Comparison of ENCODE assay signal across 8 cellular contexts in the genomic region with DNA sequence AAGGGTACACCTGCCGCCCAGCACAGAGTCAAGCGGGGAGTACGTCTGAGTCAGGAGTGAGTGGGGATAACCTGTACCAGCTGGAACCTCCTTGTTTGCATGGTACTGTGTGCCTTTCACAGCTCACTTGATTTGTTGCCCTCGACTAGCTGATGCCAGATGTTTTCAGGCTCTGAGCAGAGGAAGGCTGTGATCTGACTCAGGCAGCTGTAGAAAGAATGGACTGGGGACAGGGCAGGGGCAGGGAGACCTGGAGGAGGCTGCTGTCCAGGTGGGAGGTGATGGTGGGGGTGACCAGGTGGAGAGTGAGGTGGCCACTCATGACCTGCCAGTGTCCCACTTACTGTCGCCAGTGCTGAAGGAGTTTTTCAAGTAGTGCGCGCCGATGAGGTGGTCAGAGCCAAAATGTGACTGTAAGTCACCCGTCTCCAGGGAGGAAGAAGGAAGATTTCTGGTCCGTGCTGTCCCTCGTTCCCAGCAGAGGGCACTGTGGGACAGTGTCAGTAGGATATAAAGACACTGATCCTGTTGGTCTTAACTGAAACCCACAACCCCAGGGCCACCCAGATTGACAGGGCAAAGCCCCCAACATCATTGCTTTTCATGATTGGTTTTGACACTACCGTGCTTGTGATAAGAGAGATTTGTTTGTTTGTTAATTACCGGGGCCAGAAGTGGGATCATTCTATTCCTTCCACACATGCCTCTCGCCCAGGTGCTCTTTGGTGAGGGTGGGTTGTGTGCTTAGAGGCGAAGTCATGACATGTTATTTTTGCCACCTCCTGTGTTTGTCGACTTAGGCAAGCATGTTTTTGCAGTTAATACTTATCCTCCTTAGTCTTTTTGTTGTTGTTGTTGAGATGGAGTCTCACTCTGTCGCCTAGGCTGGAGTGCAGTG.
DNase-seq lines count a peak whose midpoint lies in the region; ATAC-seq, FAIRE-seq and TF ChIP-seq lines count a peak whose summit lies in the region.

No MANE protein-coding gene starts in this region.

- no peaks in the 10 kb centered on the region for H3K9me3 Mint-ChIP-seq in activated CD4-positive, alpha-beta T cell treated with anti-CD3 and anti-CD28 coated beads for 36 hours (ENCODE audit: low read depth)

- no peak overlapping the region for H3K4me3 ChIP-seq in GM23248
- H3K4me3 ChIP-seq in HepG2 (replicated peaks in 1 of 3; ENCODE audit: insufficient read depth in 1 of 3, low read depth in 2 of 3, low read length in 3 of 3), result no peak overlapping the region

- H3K36me3 Mint-ChIP-seq in activated CD4-positive, alpha-beta T cell treated with anti-CD3 and anti-CD28 coated beads for 36 hours (ENCODE audit: low read depth), result peaks cover 20% of the 10 kb centered on the region

- no TSS peak for BruUV-seq in HepG2 (replicated peaks; lab: Mats Ljungman, UMichigan)

- CTCF ChIA-PET in activated CD4-positive, alpha-beta T cell treated with anti-CD3 and anti-CD28 coated beads for 36 hours (lab: Charles Lee), result interaction anchor here (1.2 to 1.8 kb wide), 3 partner anchors 15 to 193 kb away, joined by 3 to 15 read pairs (median 5); no protein-coding TSS in a partner anchor
- CTCF ChIA-PET in HepG2 (lab: Yijun Ruan, JAX; ENCODE audit: low intra/inter-chr PET ratio, low total read pairs), result interaction anchor here (1.6 to 1.7 kb wide), 2 partner anchors 193 to 197 kb away, joined by 9 to 11 read pairs; no protein-coding TSS in a partner anchor

- no peaks in the 10 kb centered on the region for H3K4me1 ChIP-seq in GM23248 (ENCODE audit: insufficient read depth)
- no peaks in the 10 kb centered on the region for H3K4me1 ChIP-seq in HepG2 (ENCODE audit: insufficient read depth, low read length)

- H4K20me1 ChIP-seq in GM23248 (ENCODE audit: insufficient read depth) (no peaks in the 10 kb centered on the region), HepG2 (ENCODE audit: insufficient read depth, low read length) (no peaks in the 10 kb centered on the region)

- DNase-seq in ACHN (peak; percentile 71), GM23248 (peak; percentile 81), NCI-H446 treated with DMSO at 0.1 percent for 48 hours (lab: John Stamatoyannopoulos, UW) (peak; percentile 30), dedifferentiated amniotic fluid mesenchymal stem cell (ENCODE audit: extremely low spot score) (peak; percentile 29), HepG2 (ENCODE audit: low spot score) (peak; percentile 46)
- DNase-seq in activated CD4-positive, alpha-beta T cell treated with anti-CD3 and anti-CD28 coated beads for 36 hours, result peak; percentile 78
- DNase-seq in stimulated activated CD4-positive, alpha-beta T cell treated with anti-CD3 and anti-CD28 coated beads, TNF-alpha, amount 100 ng/mL, for 24 hours (ENCODE audit: low read depth in 3 of 3), result peak; percentile 11 to 53 (median 31)

- no peak overlapping the region for H3K27ac Mint-ChIP-seq in activated CD4-positive, alpha-beta T cell treated with anti-CD3 and anti-CD28 coated beads for 36 hours

- H3K27me3 ChIP-seq in GM23248 (replicated peaks; ENCODE audit: insufficient read depth) (no peaks in the 10 kb centered on the region), HepG2 (ENCODE audit: control insufficient read depth in 1 of 2, insufficient read depth in 2 of 2, low read length in 2 of 2) (no peaks in the 10 kb centered on the region)

- H2AFZ ChIP-seq in GM23248 (no peak overlapping the region), HepG2 (ENCODE audit: low read length) (no peak overlapping the region)

- peak; percentile 59 for FAIRE-seq in HepG2 (lab: Jason Lieb, UNC)

- no peak for TF ChIP-seq RAD21 in HepG2 (CRISPR knock-in tag; IDR thresholded peaks at IDR 0.05)

- TF ChIP-seq EP300 in HepG2 (IDR thresholded peaks at IDR 0.05; ENCODE audit: low read depth in 2 of 2, low read length in 2 of 2), result no peak
- TF ChIP-seq EP300 in HepG2 (CRISPR knock-in tag; IDR thresholded peaks at IDR 0.05; ENCODE audit: borderline replicate concordance), result no peak

- no peaks in the 10 kb centered on the region for H3K27me3 Mint-ChIP-seq in activated CD4-positive, alpha-beta T cell treated with anti-CD3 and anti-CD28 coated beads for 36 hours

- ATAC-seq in activated CD4-positive, alpha-beta T cell treated with anti-CD3 and anti-CD28 coated beads for 36 hours, result peak; percentile 58
- peak; percentile 85 for ATAC-seq in HepG2
- ATAC-seq in GM19455 (IDR thresholded peaks at IDR 0.05; ENCODE audit: unreplicated experiment), result no peak

- peaks cover 6% of the 10 kb centered on the region; the same call in 1 of the 2 replicates for H3F3A ChIP-seq in GM23248 (ENCODE audit: insufficient read depth)

- H3K36me3 ChIP-seq in GM23248 (ENCODE audit: low read depth), result peaks cover 7% of the 10 kb centered on the region
- peaks cover 7 to 26% of the 10 kb centered on the region in 2 experiments for H3K36me3 ChIP-seq in HepG2 (replicated peaks in 1 of 2; ENCODE audit: control insufficient read depth in 1 of 2, insufficient read depth in 2 of 2, low read length in 2 of 2)

- H3K9me2 ChIP-seq in GM23248 (ENCODE audit: insufficient read depth), result no peaks in the 10 kb centered on the region

- no peak overlapping the region for H3K9ac ChIP-seq in GM23248
- no peak overlapping the region for H3K9ac ChIP-seq in HepG2 (ENCODE audit: insufficient read depth, low read depth, low read length)

- intact Hi-C loops in activated CD4-positive, alpha-beta T cell treated with anti-CD3 and anti-CD28 coated beads for 36 hours (cut with DNase I, micrococcal nuclease), result loop anchor here (1.0 to 5.0 kb wide), 2 partner anchors 193 kb away; no protein-coding TSS in a partner anchor
- intact Hi-C loops in HepG2 (cut with micrococcal nuclease; ENCODE audit: unreplicated experiment), result loop anchor here (1.0 kb wide), 1 partner anchor 197 kb away; no protein-coding TSS in a partner anchor

- peak overlapping the region; percentile 21; the same call in 1 of the 2 replicates for H3K27ac ChIP-seq in GM23248
- H3K27ac ChIP-seq in HepG2 (ENCODE audit: extremely low read length, insufficient read depth, low read length), result no peak overlapping the region

- POLR2A ChIA-PET in activated CD4-positive, alpha-beta T cell treated with anti-CD3 and anti-CD28 coated beads for 36 hours (lab: Charles Lee), result interaction anchor here (0.6 kb wide), 1 partner anchor 320 kb away, joined by 3 read pairs; no protein-coding TSS in a partner anchor
- POLR2A ChIA-PET in HepG2 (lab: Yijun Ruan, JAX), result no interaction called here

- no peaks in the 10 kb centered on the region for H3K4me1 Mint-ChIP-seq in activated CD4-positive, alpha-beta T cell treated with anti-CD3 and anti-CD28 coated beads for 36 hours

- H3K4me2 ChIP-seq in GM23248 (ENCODE audit: unreplicated experiment) (no peak overlapping the region), HepG2 (ENCODE audit: low read depth, low read length) (no peak overlapping the region)

- H3K4me3 Mint-ChIP-seq in activated CD4-positive, alpha-beta T cell treated with anti-CD3 and anti-CD28 coated beads for 36 hours, result no peak overlapping the region

- peak; percentile 78 for TF ChIP-seq CTCF in HepG2 (CRISPR knock-in tag; IDR thresholded peaks at IDR 0.05)

- no peaks in the 10 kb centered on the region for H3K79me2 ChIP-seq in GM23248 (ENCODE audit: insufficient read depth)
- H3K79me2 ChIP-seq in HepG2 (ENCODE audit: insufficient read depth, low read length), result no peaks in the 10 kb centered on the region

- no peak for TF ChIP-seq POLR2A in HepG2 (IDR thresholded peaks at IDR 0.05; ENCODE audit: insufficient read depth in 1 of 2, low read depth in 2 of 2, low read length in 2 of 2)

- H3K9me3 ChIP-seq in GM23248 (ENCODE audit: low read depth) (no peaks in the 10 kb centered on the region), HepG2 (ENCODE audit: low read length) (no peaks in the 10 kb centered on the region)

- in situ Hi-C loops in ACHN (cut with HindIII; ENCODE audit: low pct_ligation_motif_present, low pct_unique_long_range_greater_than_20kb, low sequenced_read_pairs), result no loop called here
- in situ Hi-C loops in GM23248 (cut with MboI), result loop anchor here (25.0 kb wide), 1 partner anchor 183 kb away; the partner anchor contains the start of genes SIPA1L3 and WDR87
- in situ Hi-C loops in HepG2 (cut with HindIII; ENCODE audit: extremely low pct_ligation_motif_present, low pct_unique_long_range_greater_than_20kb), result no loop called here

- 31% methylated on average over 17 of the region's 17 CpGs for WGBS in GM23248 (ENCODE audit: low coverage in 1 of 2, low lambda C conversion rate in 2 of 2, missing lambda C conversion rate in 2 of 2), 2 experiments
- WGBS in HepG2 (ENCODE audit: low lambda C conversion rate), result 72% methylated on average over 15 of the region's 17 CpGs

TF ChIP-seq in HepG2, 621 proteins besides CTCF, POLR2A, EP300 and RAD21:
- TF ChIP-seq ZNF556 (CRISPR knock-in tag; IDR thresholded peaks at IDR 0.05; ENCODE audit: borderline replicate concordance) (no peak), RFX5 (IDR thresholded peaks at IDR 0.05; ENCODE audit: low read depth, low read length) (peak; percentile 81), STAG1 (CRISPR knock-in tag; IDR thresholded peaks at IDR 0.05) (peak; percentile 63), POGZ (CRISPR knock-in tag; IDR thresholded peaks at IDR 0.05) (no peak), ZNF501 (CRISPR knock-in tag; IDR thresholded peaks at IDR 0.05) (0 out of 2 replicates have a peak, but pooled peaks have one; percentile 15), SMC3 (IDR thresholded peaks at IDR 0.05; ENCODE audit: low read length) (peak; percentile 59; the same call in 1 of the 2 replicates)
- TF ChIP-seq, protein P1, sequence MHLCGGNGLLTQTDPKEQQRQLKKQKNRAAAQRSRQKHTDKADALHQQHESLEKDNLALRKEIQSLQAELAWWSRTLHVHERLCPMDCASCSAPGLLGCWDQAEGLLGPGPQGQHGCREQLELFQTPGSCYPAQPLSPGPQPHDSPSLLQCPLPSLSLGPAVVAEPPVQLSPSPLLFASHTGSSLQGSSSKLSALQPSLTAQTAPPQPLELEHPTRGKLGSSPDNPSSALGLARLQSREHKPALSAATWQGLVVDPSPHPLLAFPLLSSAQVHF (CRISPR knock-in tag; IDR thresholded peaks at IDR 0.05), result no peak
- TF ChIP-seq, protein P2, sequence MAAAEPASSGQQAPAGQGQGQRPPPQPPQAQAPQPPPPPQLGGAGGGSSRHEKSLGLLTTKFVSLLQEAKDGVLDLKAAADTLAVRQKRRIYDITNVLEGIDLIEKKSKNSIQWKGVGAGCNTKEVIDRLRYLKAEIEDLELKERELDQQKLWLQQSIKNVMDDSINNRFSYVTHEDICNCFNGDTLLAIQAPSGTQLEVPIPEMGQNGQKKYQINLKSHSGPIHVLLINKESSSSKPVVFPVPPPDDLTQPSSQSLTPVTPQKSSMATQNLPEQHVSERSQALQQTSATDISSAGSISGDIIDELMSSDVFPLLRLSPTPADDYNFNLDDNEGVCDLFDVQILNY (CRISPR knock-in tag; conservative IDR thresholded peaks at IDR 0.05), result no peak

Comparison
In these comparisons a context has a peak if more than half of its experiments do, and no peak if none do; other contexts are left out.
1. DNase-seq: peak in every context shown above with its lines; median percentile 81 in GM23248; 78 in activated CD4-positive, alpha-beta T cell treated with anti-CD3 and anti-CD28 coated beads for 36 hours; 71 in ACHN; 46 in HepG2; 31 in stimulated activated CD4-positive, alpha-beta T cell treated with anti-CD3 and anti-CD28 coated beads, TNF-alpha, amount 100 ng/mL, for 24 hours; 30 in NCI-H446 treated with DMSO at 0.1 percent for 48 hours; 29 in dedifferentiated amniotic fluid mesenchymal stem cell.